Comparison of ENCODE assay signal across 14 cellular contexts in the genomic region with DNA sequence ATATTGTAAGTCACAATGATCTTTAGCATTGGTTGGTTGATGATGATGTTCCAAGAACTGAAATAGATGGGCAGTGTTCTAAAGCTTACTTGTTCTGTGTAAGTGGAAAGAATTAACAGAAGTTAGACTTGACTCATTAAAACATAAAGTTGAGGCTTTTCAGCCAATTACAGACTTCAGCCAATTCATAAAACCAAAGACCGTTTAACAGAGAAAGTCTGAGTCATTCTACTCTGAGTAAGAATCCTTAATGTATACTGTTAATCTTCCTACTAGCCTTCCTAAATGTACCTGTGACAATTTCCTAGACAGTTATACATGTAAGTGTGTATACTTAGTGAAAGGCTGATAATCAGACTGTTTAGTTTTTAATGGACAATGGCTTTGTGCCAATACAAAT.
"Had no signal": no experiment of that assay in that cellular context is flagged by ENCODE, and none has a peak within 500 bp of the region (broad histone marks: within the 10 kb centered on the region; RNA-seq: fewer than 3 reads in every experiment).

No MANE protein-coding gene starts in this region.

- DNase-seq: effector memory CD4-positive, alpha-beta T cell; immature natural killer cell; left cardiac atrium; left ventricle myocardium inferior; lower lobe of right lung; natural killer cell; ovary; right cardiac atrium; small intestine; stimulated activated CD4-positive, alpha-beta T cell treated with anti-CD3 and anti-CD28 coated beads, Interleukin-12 subunit alpha, Interleukin-12 subunit beta, amount 100 ng/mL, for 4 hours; stimulated activated naive CD4-positive, alpha-beta T cell; stomach; trophoblast cell had no signal

- ATAC-seq: gastroesophageal sphincter, left cardiac atrium, lower lobe of right lung, natural killer cell, right cardiac atrium had no signal
